In the genomic region with DNA sequence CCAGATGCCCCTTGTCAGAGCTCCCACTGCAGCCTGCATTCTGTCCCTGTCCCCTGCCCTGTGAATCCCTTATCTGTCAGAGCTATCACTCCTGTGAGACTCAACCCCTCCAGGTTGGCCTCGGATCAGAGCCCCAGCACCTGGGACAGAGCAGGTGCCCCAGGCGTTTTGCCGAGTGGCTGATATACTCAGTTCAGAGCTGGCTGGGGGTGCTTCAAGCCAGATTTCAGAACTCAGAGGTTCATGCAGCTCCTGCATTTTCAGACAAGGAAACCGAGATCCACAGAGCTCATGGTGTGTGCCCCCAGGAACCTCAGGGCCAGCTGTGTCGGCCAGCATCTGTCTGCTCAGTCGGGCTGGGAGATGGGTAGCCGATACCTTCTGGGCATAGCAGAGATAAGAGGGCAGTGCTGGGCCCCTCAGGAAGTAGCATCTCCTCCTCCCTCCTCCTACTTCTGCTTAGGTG, we compare ENCODE assay signal across 16 cellular contexts.
DNase-seq lines count a peak whose midpoint lies in the region; ATAC-seq and TF ChIP-seq lines count a peak whose summit lies in the region.
"Had no signal": no experiment of that assay in that cellular context is flagged by ENCODE, and none has a peak within 500 bp of the region (broad histone marks: within the 10 kb centered on the region; RNA-seq: fewer than 3 reads in every experiment).

No MANE protein-coding gene starts in this region.

- H3K9me3 ChIP-seq in Loucy (ENCODE audit: insufficient read depth, low read depth, low read length) (no peaks in the 10 kb centered on the region), mesenchymal stem cell (ENCODE audit: control insufficient read depth, low read length) (no peaks in the 10 kb centered on the region)

- H4K5ac ChIP-seq in mesendoderm (ENCODE audit: low read length): no peak overlapping the region

- H3K36me3 ChIP-seq in Loucy (ENCODE audit: insufficient read depth, low read length) (no peaks in the 10 kb centered on the region), mesendoderm (ENCODE audit: control insufficient read depth, insufficient read depth, low read length) (no peaks in the 10 kb centered on the region), mesenchymal stem cell (ENCODE audit: control insufficient read depth in 1 of 2, insufficient read depth in 2 of 2, low read depth in 1 of 2, low read length in 2 of 2) (no peaks in the 10 kb centered on the region)

- H3K27me3 ChIP-seq in Loucy (ENCODE audit: insufficient read depth, low read length, poor library complexity, severe bottlenecking) (no peaks in the 10 kb centered on the region), mesendoderm (ENCODE audit: insufficient read depth, low read length, poor library complexity) (no peaks in the 10 kb centered on the region), mesenchymal stem cell (ENCODE audit: control insufficient read depth in 1 of 2, insufficient read depth in 1 of 2, low read length in 2 of 2) (peaks cover 38 to 56% of the 10 kb centered on the region in 2 experiments)

- peaks cover 7% of the 10 kb centered on the region for H3F3A ChIP-seq in Loucy (ENCODE audit: low read depth)

- H4K8ac ChIP-seq in mesendoderm (ENCODE audit: low read depth, low read length): no peak overlapping the region
- H4K8ac ChIP-seq in mesenchymal stem cell (ENCODE audit: low read length): no peak overlapping the region

- intact Hi-C loops in cardiac septum (cut with DNase I): no loop called here
- intact Hi-C loops in left ventricle myocardium superior (cut with micrococcal nuclease): no loop called here

- peak overlapping the region; percentile 81 for H3K56ac ChIP-seq in mesendoderm (ENCODE audit: low read length)

- peak overlapping the region; percentile 87 for H2BK5ac ChIP-seq in mesendoderm (ENCODE audit: low read length)
- no peak overlapping the region for H2BK5ac ChIP-seq in mesenchymal stem cell (ENCODE audit: low read depth, low read length, poor library complexity, severe bottlenecking)

- H3K23ac ChIP-seq in mesendoderm (ENCODE audit: low read length) (peak overlapping the region; percentile 12), mesenchymal stem cell (ENCODE audit: low read length in 2 of 2) (no peak overlapping the region)

- no peak overlapping the region for H3K18ac ChIP-seq in mesendoderm (ENCODE audit: low read length)
- no peak overlapping the region for H3K18ac ChIP-seq in mesenchymal stem cell (ENCODE audit: low read depth in 1 of 2, low read length in 2 of 2)

- H4K91ac ChIP-seq in mesenchymal stem cell (ENCODE audit: low read length): no peak overlapping the region

- H3K4me3 ChIP-seq in Loucy (ENCODE audit: low read length, poor library complexity, severe bottlenecking) (no peak overlapping the region), mesendoderm (ENCODE audit: low read length) (no peak overlapping the region), mesenchymal stem cell (ENCODE audit: insufficient read depth in 1 of 2, low read depth in 1 of 2, low read length in 2 of 2) (no peak overlapping the region)
- H3K4me3 ChIP-seq: GM12878, SK-N-MC had no signal

- no peaks in the 10 kb centered on the region for H4K20me1 ChIP-seq in Loucy (ENCODE audit: insufficient read depth, low read length, poor library complexity, severe bottlenecking)

- H3K27ac ChIP-seq in mesendoderm (ENCODE audit: low read depth, low read length) (peak overlapping the region; percentile 53), mesenchymal stem cell (ENCODE audit: low read length, poor library complexity, severe bottlenecking) (no peak overlapping the region)
- H3K27ac ChIP-seq: SK-N-MC had no signal

- H3K9me2 ChIP-seq in Loucy (replicated peaks; ENCODE audit: low read depth, low read length): no peaks in the 10 kb centered on the region

- no peak overlapping the region for H2BK15ac ChIP-seq in mesendoderm (replicated peaks; ENCODE audit: low read depth)
- no peak overlapping the region for H2BK15ac ChIP-seq in mesenchymal stem cell (ENCODE audit: low read depth, poor library complexity, severe bottlenecking)

- DNase-seq in cardiac septum (ENCODE audit: low spot score) (peak; percentile 51), left ventricle myocardium superior (no peak), mesendoderm (peak; percentile 93), NCI-H2107 (lab: John Stamatoyannopoulos, UW) (no peak), NOMO-1 (lab: John Stamatoyannopoulos, UW; ENCODE audit: unreplicated experiment in 2 of 2) (no peak), mesenchymal stem cell (no peak)
- DNase-seq: DMS79 treated with DMSO at 0.1 percent for 48 hours, GDM1, NCI-H1417 treated with DMSO at 0.1 percent for 48 hours, NCI-H2029 treated with DMSO at 0.1 percent for 48 hours, NCI-H510A had no signal

- no peak overlapping the region for H2BK12ac ChIP-seq in mesenchymal stem cell (ENCODE audit: low read length in 2 of 2)

- no peaks in the 10 kb centered on the region for H3K79me1 ChIP-seq in mesendoderm (ENCODE audit: low read length)
- H3K79me1 ChIP-seq in mesenchymal stem cell (replicated peaks; ENCODE audit: low read length, poor library complexity, severe bottlenecking): no peaks in the 10 kb centered on the region

- peak overlapping the region; percentile 6 for H3K9ac ChIP-seq in Loucy (ENCODE audit: low read depth, low read length, poor library complexity, severe bottlenecking)
- no peak overlapping the region for H3K9ac ChIP-seq in mesendoderm (ENCODE audit: low read length)
- no peak overlapping the region for H3K9ac ChIP-seq in mesenchymal stem cell (ENCODE audit: low read length)

- H3K4me2 ChIP-seq in Loucy (ENCODE audit: low read depth, low read length, poor library complexity, severe bottlenecking): no peak overlapping the region
- no peak overlapping the region for H3K4me2 ChIP-seq in mesendoderm (ENCODE audit: low read length)
- no peak overlapping the region for H3K4me2 ChIP-seq in mesenchymal stem cell (ENCODE audit: low read length, poor library complexity, severe bottlenecking)

- no peak for ATAC-seq in left ventricle myocardium superior
- ATAC-seq: CD8-positive, alpha-beta T cell; GM12878; Panc1 had no signal

- H3K4ac ChIP-seq in mesendoderm (ENCODE audit: low read depth, low read length): no peak overlapping the region
- H3K4ac ChIP-seq in mesenchymal stem cell (ENCODE audit: low read depth in 1 of 2, low read length in 2 of 2): no peak overlapping the region

- H3K4me1 ChIP-seq in Loucy (ENCODE audit: insufficient read depth, low read length, poor library complexity, severe bottlenecking) (peaks cover 71% of the 10 kb centered on the region), mesendoderm (ENCODE audit: control insufficient read depth, low read depth, low read length) (peaks cover 9% of the 10 kb centered on the region), mesenchymal stem cell (ENCODE audit: control insufficient read depth, insufficient read depth, low read depth, low read length) (no peaks in the 10 kb centered on the region)

- H2AFZ ChIP-seq in Loucy (ENCODE audit: low read length) (no peak overlapping the region), mesenchymal stem cell (ENCODE audit: low read depth, low read length) (no peak overlapping the region)

- H2BK120ac ChIP-seq in mesendoderm (ENCODE audit: low read depth, low read length) (no peak overlapping the region), mesenchymal stem cell (ENCODE audit: low read depth, low read length) (no peak overlapping the region)

- no peak for TF ChIP-seq CTCF in Loucy (conservative IDR thresholded peaks at IDR 0.05; ENCODE audit: low read length)

- H2AK5ac ChIP-seq in mesendoderm (ENCODE audit: low read length) (no peak overlapping the region), mesenchymal stem cell (ENCODE audit: low read length, severe bottlenecking) (no peak overlapping the region)

- no CpG with 5 or more reads among the region's 7 CpGs for WGBS in mesendoderm (ENCODE audit: extremely low coverage, insufficient coverage, low lambda C conversion rate)
- 28% methylated on average over 7 of the region's 7 CpGs for WGBS in mesenchymal stem cell

- H3K79me2 ChIP-seq in Loucy (ENCODE audit: insufficient read depth, low read length): no peaks in the 10 kb centered on the region
- H3K79me2 ChIP-seq in mesendoderm (ENCODE audit: control insufficient read depth, insufficient read depth, low read length): no peaks in the 10 kb centered on the region

- no peak overlapping the region for H3K14ac ChIP-seq in mesenchymal stem cell (ENCODE audit: low read length in 2 of 2)

Comparison
In these comparisons a context has a peak if more than half of its experiments do, and no peak if none do; other contexts are left out.
1. DNase-seq: peak in cardiac septum (single experiment) and mesendoderm (single experiment); none in left ventricle myocardium superior (single experiment), NCI-H2107 (single experiment), NOMO-1 (0 of 2) and mesenchymal stem cell (single experiment).